ENCODE assay signal across 1 cellular context in the genomic region with DNA sequence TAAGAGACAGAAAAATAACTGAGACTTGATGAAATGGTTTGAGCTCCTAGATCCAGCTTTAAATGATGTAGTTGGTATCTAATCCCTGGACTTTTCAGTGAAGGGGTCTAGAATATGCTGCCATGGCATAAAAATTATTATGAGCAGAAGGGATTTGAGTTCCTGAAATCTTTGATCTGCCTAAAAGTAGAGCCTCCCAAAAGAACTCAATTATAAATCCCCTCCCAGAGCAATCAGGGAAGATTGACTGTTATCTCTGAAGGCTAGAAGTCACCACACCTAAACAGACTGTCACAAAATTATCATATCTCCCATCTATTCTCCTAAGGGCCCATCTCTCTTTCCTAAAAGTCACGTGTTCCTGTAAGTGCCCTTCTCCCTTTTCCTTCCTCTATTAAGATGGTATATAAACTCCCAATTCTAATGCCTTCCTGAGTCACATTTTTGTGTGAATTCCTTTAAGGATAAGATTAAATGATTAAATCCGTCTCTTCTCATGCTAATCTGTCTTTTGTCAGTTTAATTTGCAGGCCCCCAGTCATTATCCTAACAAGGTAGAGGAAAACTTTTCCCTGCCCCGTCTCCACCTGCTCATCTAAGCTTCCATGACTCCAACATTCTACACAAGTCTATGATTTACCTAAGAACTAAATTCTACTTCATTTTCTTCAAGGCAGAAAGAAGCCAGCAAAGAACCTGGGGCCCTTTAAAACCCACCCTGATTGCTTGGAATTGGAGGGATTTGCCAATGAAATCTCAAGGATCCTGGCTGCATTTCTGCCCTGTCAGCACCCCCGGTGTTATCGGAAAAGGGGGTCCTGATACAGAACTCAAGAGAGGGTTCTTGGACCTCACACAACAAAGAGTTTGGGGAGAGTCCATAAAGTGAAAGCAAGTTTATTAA.
A peak's percentile ranks its signal among the peaks of the same experiment; 100 is the strongest.
TF ChIP-seq lines count a peak whose summit lies in the region.

No MANE protein-coding gene starts in this region.

TF ChIP-seq in K562, 482 proteins besides CTCF, POLR2A, EP300 and RAD21:
- peak; percentile 44; the same call in 1 of the 2 replicates for TF ChIP-seq ZNF316 (IDR thresholded peaks at IDR 0.05)
- no peak for TF ChIP-seq ELF2 (CRISPR knock-in tag; IDR thresholded peaks at IDR 0.05)
- no peak for TF ChIP-seq SAFB2 (IDR thresholded peaks at IDR 0.05; ENCODE audit: borderline replicate concordance, low read depth, low read length, severe bottlenecking)
- peak; percentile 17; the same call in 1 of the 2 replicates for TF ChIP-seq RAD51 (IDR thresholded peaks at IDR 0.05; ENCODE audit: borderline replicate concordance, low read depth)
- TF ChIP-seq TFE3 (CRISPR knock-in tag; IDR thresholded peaks at IDR 0.05): peak; percentile 62
